Comparison of ENCODE assay signal across 9 cellular contexts in genomic region chr5:151924564-151925395, GRCh38. TPM values are rescaled to one million over a fixed set of nuclear protein-coding genes. Genes with fewer than 3 reads are reported as not detected.
DNase-seq lines count a peak whose midpoint lies in the region; ATAC-seq, FAIRE-seq and TF ChIP-seq lines count a peak whose summit lies in the region.
"Had no signal": no experiment of that assay in that cellular context is flagged by ENCODE, and none has a peak within 500 bp of the region (broad histone marks: within the 10 kb centered on the region; RNA-seq: fewer than 3 reads in every experiment).

GLRA1 (minus strand) TSS chr5:151924851; CDS start chr5:151924549, 302 bp downstream.

- H3K9me3 ChIP-seq in H1 (ENCODE audit: insufficient read depth in 2 of 2, low read depth in 1 of 2, low read length in 1 of 2) (no peaks in the 10 kb centered on the region), testis (no peaks in the 10 kb centered on the region)

- TF ChIP-seq RAD21 in H1 (IDR thresholded peaks at IDR 0.05 in 1 of 2, conservative IDR thresholded peaks at IDR 0.05 in 1 of 2; ENCODE audit: low read depth in 2 of 2, low read length in 2 of 2), result peak; percentile 11 to 18; a peak in 3 of 4 replicates

- CTCF ChIA-PET in H1 (lab: Charles Lee; ENCODE audit: partially characterized antibody), result interaction anchor here (0.6 to 4.0 kb wide), 23 partner anchors 9 to 421 kb away, joined by 3 to 22 read pairs (median 3); no protein-coding TSS in a partner anchor

- H3K23ac ChIP-seq in H1 (ENCODE audit: insufficient read length), result no peak within 1 kb of the TSS

- H2BK5ac ChIP-seq in H1 (ENCODE audit: low read depth, low read length), result no peak within 1 kb of the TSS

- H3K4me1 ChIP-seq in H1 (replicated peaks in 1 of 4; ENCODE audit: control insufficient read depth in 3 of 4, insufficient read depth in 4 of 4, low read length in 3 of 4) (peaks cover 0 to 2% (median 0%) of the 10 kb centered on the region in 4 experiments; a peak in 2 of 7 replicates), testis (no peaks in the 10 kb centered on the region)

- H2BK120ac ChIP-seq in H1 (replicated peaks; ENCODE audit: low read depth, low read length), result no peak within 1 kb of the TSS

- no peak within 1 kb of the TSS for H4K8ac ChIP-seq in H1 (ENCODE audit: extremely low read depth, insufficient read depth, low read length)

- no peaks in the 10 kb centered on the region for H3K79me2 ChIP-seq in H1 (ENCODE audit: control insufficient read depth in 1 of 2, insufficient read depth in 2 of 2, low read length in 2 of 2)

- peaks cover 65% of the 10 kb centered on the region for H3K27me3 Mint-ChIP-seq in mesothelial cell of epicardium (ENCODE audit: low read depth)

- H3K4me3 Mint-ChIP-seq in mesothelial cell of epicardium, result no peak within 1 kb of the TSS

- POLR2A ChIA-PET in H1 (lab: Charles Lee; ENCODE audit: partially characterized antibody), result interaction anchor here (0.8 kb wide), 1 partner anchor 154 kb away, joined by 3 read pairs; the partner anchor contains the start of gene G3BP1

- 26% methylated on average over 47 of the region's 48 CpGs; no CpG with 5 or more reads in 1 of the 2 experiments for WGBS in H1 (ENCODE audit: extremely low coverage in 1 of 2, insufficient coverage in 1 of 2, insufficient read length in 1 of 2, insufficient replicate concordance in 2 of 2, low coverage in 1 of 2, low lambda C conversion rate in 2 of 2, missing lambda C conversion rate in 1 of 2), 2 experiments
- 5% methylated on average over 40 to 48 of the region's 48 CpGs for WGBS in testis, 2 donors

- DNase-seq in Caki2 (ENCODE audit: low read depth) (peak; percentile 19), KBM-7 (peak; percentile 61), H1 (ENCODE audit: low read depth in 1 of 2, low spot score in 2 of 2) (peak; percentile 41 to 92), mesothelial cell of epicardium (ENCODE audit: low spot score in 2 of 2, unreplicated experiment in 2 of 2) (peak; percentile 74 to 87), testis (peak; percentile 70)
- DNase-seq in activated CD4-positive, alpha-beta T cell treated with anti-CD3 and anti-CD28 coated beads, Interleukin-2, amount 50 U/mL, for 4 hours, result peak; percentile 25 to 48

- H3K27ac ChIP-seq in H1 (ENCODE audit: low read depth, low read length) (no peak within 1 kb of the TSS), testis (no peak within 1 kb of the TSS)

- H3K18ac ChIP-seq in H1 (ENCODE audit: extremely low read depth, low read length), result no peak within 1 kb of the TSS

- no peak within 1 kb of the TSS for H2BK15ac ChIP-seq in H1 (ENCODE audit: low read length)

- TF ChIP-seq CTCF in H1 (IDR thresholded peaks at IDR 0.05; ENCODE audit: control extremely low read depth in 1 of 3, insufficient read depth in 1 of 3, low read depth in 1 of 3, low read length in 3 of 3) (no peak), mesothelial cell of epicardium (IDR thresholded peaks at IDR 0.05; ENCODE audit: unreplicated experiment) (no peak), testis (IDR thresholded peaks at IDR 0.05) (no peak)

- H2AK5ac ChIP-seq in H1 (ENCODE audit: low read depth, low read length), result no peak within 1 kb of the TSS

- H2BK20ac ChIP-seq in H1 (ENCODE audit: low read length), result no peak within 1 kb of the TSS

- no peak within 1 kb of the TSS for H4K5ac ChIP-seq in H1 (ENCODE audit: insufficient read length, low read depth, low read length)

- no peak for TF ChIP-seq EP300 in H1 (IDR thresholded peaks at IDR 0.05; ENCODE audit: borderline replicate concordance in 1 of 2, low read depth in 2 of 2, low read length in 2 of 2)

- H3K9ac ChIP-seq in H1 (replicated peaks in 1 of 4; ENCODE audit: extremely low read depth in 1 of 4, low read depth in 3 of 4, low read length in 3 of 4), result no peak within 1 kb of the TSS

- no peak for FAIRE-seq in H1 (lab: Jason Lieb, UNC)
- FAIRE-seq: endometrium had no signal

- peaks cover 4 to 26% (median 11%) of the 10 kb centered on the region in 4 experiments for H3K27me3 ChIP-seq in H1 (replicated peaks in 1 of 4; ENCODE audit: control insufficient read depth in 3 of 4, extremely low read depth in 1 of 4, insufficient read depth in 3 of 4, low read length in 3 of 4)
- no peaks in the 10 kb centered on the region for H3K27me3 ChIP-seq in testis

- H3K79me1 ChIP-seq in H1 (ENCODE audit: low read depth, low read length), result no peaks in the 10 kb centered on the region

- H3K23me2 ChIP-seq in H1 (ENCODE audit: low read depth, low read length), result no peaks in the 10 kb centered on the region; the same call in 1 of the 2 replicates

- H3K4ac ChIP-seq in H1 (replicated peaks; ENCODE audit: insufficient read length, low read depth, low read length), result no peak within 1 kb of the TSS

- no peak within 1 kb of the TSS for H2BK12ac ChIP-seq in H1 (ENCODE audit: low read depth, low read length)

- TF ChIP-seq POLR2A in H1 (IDR thresholded peaks at IDR 0.05; ENCODE audit: control extremely low read depth in 1 of 2, low read depth in 2 of 2, low read length in 2 of 2), result no peak
- no peak for TF ChIP-seq POLR2A in testis (IDR thresholded peaks at IDR 0.05)
- TF ChIP-seq POLR2A in GM18505 (IDR thresholded peaks at IDR 0.05; ENCODE audit: borderline replicate concordance, extremely low read depth, insufficient read depth, insufficient read length), result no peak

- H3K4me2 ChIP-seq in H1 (ENCODE audit: insufficient read depth in 1 of 2, low read depth in 2 of 2, low read length in 2 of 2), result peak within 1 kb of the TSS; percentile 23 to 52

- H3K27ac Mint-ChIP-seq in mesothelial cell of epicardium, result no peak within 1 kb of the TSS

- peaks cover 5% of the 10 kb centered on the region for H3K9me3 Mint-ChIP-seq in mesothelial cell of epicardium

- no peak within 1 kb of the TSS for H3K14ac ChIP-seq in H1 (ENCODE audit: insufficient read length)

- H3K36me3 Mint-ChIP-seq in mesothelial cell of epicardium, result no peaks in the 10 kb centered on the region

- H3K36me3 ChIP-seq in H1 (ENCODE audit: control insufficient read depth in 2 of 4, insufficient read depth in 4 of 4, low read length in 3 of 4), result no peaks in the 10 kb centered on the region
- H3K36me3 ChIP-seq in testis (ENCODE audit: low read depth, missing control alignments), result no peaks in the 10 kb centered on the region

- H3K4me3 ChIP-seq in H1 (ENCODE audit: extremely low read depth in 1 of 4, insufficient read depth in 2 of 4, low read depth in 3 of 4, low read length in 4 of 4), result peak within 1 kb of the TSS in 1 of 4 experiments; percentile 46; a peak in 4 of 8 replicates
- no peak within 1 kb of the TSS for H3K4me3 ChIP-seq in testis

- ATAC-seq in HG02981 (IDR thresholded peaks at IDR 0.05; ENCODE audit: unreplicated experiment) (no peak), GM18505 (IDR thresholded peaks at IDR 0.05; ENCODE audit: unreplicated experiment) (no peak)

- no peak within 1 kb of the TSS for H3K56ac ChIP-seq in H1 (replicated peaks; ENCODE audit: insufficient read length, low read depth, low read length)

- H4K91ac ChIP-seq in H1 (replicated peaks; ENCODE audit: insufficient read length, low read length), result no peak within 1 kb of the TSS

- no peaks in the 10 kb centered on the region for H4K20me1 ChIP-seq in H1 (replicated peaks in 1 of 2; ENCODE audit: control insufficient read depth in 1 of 2, insufficient read depth in 2 of 2, low read length in 2 of 2)

- H2AFZ ChIP-seq in H1 (ENCODE audit: low read length), result no peak within 1 kb of the TSS

- in situ Hi-C loops in Caki2 (cut with HindIII; ENCODE audit: low pct_unique_long_range_greater_than_20kb, low sequenced_read_pairs) (no loop called here), KBM-7 (cut with MboI; ENCODE audit: low pct_unique_long_range_greater_than_20kb, low sequenced_read_pairs) (no loop called here)

- no peaks in the 10 kb centered on the region for H3K4me1 Mint-ChIP-seq in mesothelial cell of epicardium

- intact Hi-C loops in testis (cut with DNase I; ENCODE audit: low total_unique reads), result no loop called here

TF ChIP-seq in H1, 55 proteins besides CTCF, POLR2A, EP300 and RAD21 (continues in another document):
- TF ChIP-seq CTBP2 (IDR thresholded peaks at IDR 0.05; ENCODE audit: borderline replicate concordance, insufficient read depth, insufficient read length, low read length) (no peak), MAX (IDR thresholded peaks at IDR 0.05) (peak; percentile 74), TEAD4 (IDR thresholded peaks at IDR 0.05; ENCODE audit: low read depth, low read length) (peak; percentile 8; the same call in 1 of the 2 replicates), HDAC2 (IDR thresholded peaks at IDR 0.05; ENCODE audit: borderline replicate concordance in 1 of 2, low read depth in 2 of 2, low read length in 2 of 2) (peak; percentile 84 to 99; a peak in 3 of 4 replicates), RXRA (IDR thresholded peaks at IDR 0.05; ENCODE audit: insufficient read depth, low read depth, low read length) (no peak), SP2 (IDR thresholded peaks at IDR 0.05; ENCODE audit: low read length) (no peak), TAF7 (optimal IDR thresholded peaks at IDR 0.05; ENCODE audit: borderline replicate concordance, low read depth, low read length) (peak; percentile 87), SUZ12 (IDR thresholded peaks at IDR 0.05; ENCODE audit: low read length) (no peak), SIN3A (conservative IDR thresholded peaks at IDR 0.05 in 1 of 2, IDR thresholded peaks at IDR 0.05 in 1 of 2; ENCODE audit: low read depth in 1 of 2, low read length in 2 of 2) (peak; percentile 100), POLR2AphosphoS5 (IDR thresholded peaks at IDR 0.05; ENCODE audit: low read depth, low read length) (no peak), ASH2L (IDR thresholded peaks at IDR 0.05; ENCODE audit: low read length) (peak; percentile 54), KDM1A (IDR thresholded peaks at IDR 0.05; ENCODE audit: borderline replicate concordance, low read length) (0 out of 2 replicates have a peak, but pooled peaks have one; percentile 18)

RNA-seq across cellular contexts. Expression of gene GLRA1, which starts in this region (rescaled TPM):
- not detected in 2 replicates for total RNA-seq in Caki2 (2014; rRNA removed; shearing (Covaris generic); ENCODE audit: low replicate concordance)
- total RNA-seq in H1 (2021; fragmentation: NEBNext Ultra II Directional; extraction: Animal tissue kit (Norgen Biotek cat#: 25700)), result not detected in 2 replicates
- polyA plus RNA-seq in H1 (2011; rRNA removed) (not detected in 2 replicates), testis (ENCODE audit: insufficient read depth, low read depth, low replicate concordance) (not detected)
- polyA plus RNA-seq in H1 (2011; cell fraction: cytosol; rRNA removed), result not detected
- not detected for polyA plus RNA-seq in H1 (2011; cell fraction: nucleus; rRNA removed)
- not detected in 4 replicates for polyA plus RNA-seq in H1 (2012, experiment 1 of 2)
- polyA plus RNA-seq in H1 (2012, experiment 2 of 2), result not detected
- polyA plus RNA-seq in H1 (2013, experiment 1 of 2), result 0.06 TPM
- not detected for polyA plus RNA-seq in H1 (2013, experiment 2 of 2)
- polyA minus RNA-seq in H1 (2011; rRNA and poly(A)+ RNA removed), result not detected in 2 replicates
- polyA minus RNA-seq in H1 (2011; cell fraction: cytosol; rRNA and poly(A)+ RNA removed), result not detected
- not detected for polyA minus RNA-seq in H1 (2011; cell fraction: nucleus; rRNA and poly(A)+ RNA removed)
- total RNA-seq in mesothelial cell of epicardium (not detected in 3 replicates), testis (not detected)

Comparison
In these comparisons a context has a peak if more than half of its experiments do, and no peak if none do; other contexts are left out.
1. Peak in DNase-seq in Caki2; RNA of the gene not detected or under 1 TPM.
2. Peak in DNase-seq and H3K4me2 ChIP-seq in H1; RNA of the gene not detected or under 1 TPM.
3. Peak in DNase-seq in mesothelial cell of epicardium; RNA of the gene not detected or under 1 TPM.
4. Peak in DNase-seq in testis; RNA of the gene not detected or under 1 TPM.
5. DNase-seq: peak in every context shown above with its lines; median percentile 80 in mesothelial cell of epicardium; 70 in testis; 66 in H1; 61 in KBM-7; 36 in activated CD4-positive, alpha-beta T cell treated with anti-CD3 and anti-CD28 coated beads, Interleukin-2, amount 50 U/mL, for 4 hours; 19 in Caki2.